1 cellular context compared by ENCODE assay signal in genomic region chr1:66929999-66930822, GRCh38.
TF ChIP-seq lines count a peak whose summit lies in the region.

No MANE protein-coding gene starts in this region.

TF ChIP-seq in WTC11, 78 proteins besides CTCF, POLR2A, EP300 and RAD21 (continued from another document):
- TF ChIP-seq OVOL2 (CRISPR knock-in tag; IDR thresholded peaks at IDR 0.05; ENCODE audit: borderline replicate concordance) (no peak), ETV6 (CRISPR knock-in tag; IDR thresholded peaks at IDR 0.05) (no peak), NR1H2 (CRISPR knock-in tag; IDR thresholded peaks at IDR 0.05) (no peak), E2F5 (CRISPR knock-in tag; IDR thresholded peaks at IDR 0.05) (peak; percentile 93), TEAD4 (CRISPR knock-in tag; IDR thresholded peaks at IDR 0.05) (no peak), GTF2I (CRISPR knock-in tag; conservative IDR thresholded peaks at IDR 0.05) (no peak), ATF6 (CRISPR knock-in tag; IDR thresholded peaks at IDR 0.05) (no peak), FOXK1 (CRISPR knock-in tag; IDR thresholded peaks at IDR 0.05) (peak; percentile 16; the same call in 1 of the 2 replicates), NR3C1 (CRISPR knock-in tag; conservative IDR thresholded peaks at IDR 0.05; ENCODE audit: low read depth) (no peak), RORB (CRISPR knock-in tag; IDR thresholded peaks at IDR 0.05) (no peak), HMGXB4 (CRISPR knock-in tag; IDR thresholded peaks at IDR 0.05) (0 out of 2 replicates have a peak, but pooled peaks have one; percentile 55), CREM (CRISPR knock-in tag; IDR thresholded peaks at IDR 0.05) (no peak), FOXP1 (CRISPR knock-in tag; IDR thresholded peaks at IDR 0.05; ENCODE audit: borderline replicate concordance) (peak; percentile 34; the same call in 1 of the 2 replicates), ZNF232 (CRISPR knock-in tag; IDR thresholded peaks at IDR 0.05) (no peak), CBFB (CRISPR knock-in tag; IDR thresholded peaks at IDR 0.05; ENCODE audit: low read depth) (no peak), ZNF317 (CRISPR knock-in tag; IDR thresholded peaks at IDR 0.05; ENCODE audit: borderline replicate concordance, low read depth) (no peak), USF1 (CRISPR knock-in tag; IDR thresholded peaks at IDR 0.05) (no peak; the same call in 1 of the 2 replicates), IRF1 (CRISPR knock-in tag; IDR thresholded peaks at IDR 0.05) (no peak), JUN (CRISPR knock-in tag; IDR thresholded peaks at IDR 0.05) (no peak), AR (CRISPR knock-in tag; IDR thresholded peaks at IDR 0.05) (no peak), GRHL2 (CRISPR knock-in tag; IDR thresholded peaks at IDR 0.05; ENCODE audit: insufficient replicate concordance, severe bottlenecking) (no peak), ZNF512 (CRISPR knock-in tag; IDR thresholded peaks at IDR 0.05; ENCODE audit: borderline replicate concordance) (no peak; the same call in 1 of the 2 replicates), TEAD1 (CRISPR knock-in tag; IDR thresholded peaks at IDR 0.05) (no peak; the same call in 1 of the 2 replicates), ZNF671 (CRISPR knock-in tag; IDR thresholded peaks at IDR 0.05) (no peak), MLX (CRISPR knock-in tag; IDR thresholded peaks at IDR 0.05) (no peak), E2F1 (CRISPR knock-in tag; IDR thresholded peaks at IDR 0.05) (no peak), GABPB1 (CRISPR knock-in tag; IDR thresholded peaks at IDR 0.05) (no peak; the same call in 1 of the 2 replicates)
